In genomic region chr19:45505996-45506245, GRCh38 we compare ENCODE assay signal across 8 cellular contexts. TPM values are rescaled to one million over a fixed set of nuclear protein-coding genes. Genes with fewer than 3 reads are reported as not detected.
DNase-seq lines count a peak whose midpoint lies in the region; ATAC-seq, FAIRE-seq and TF ChIP-seq lines count a peak whose summit lies in the region.

No MANE protein-coding gene starts in this region.

- H3K4me1 Mint-ChIP-seq in CD4-positive, CD25-positive, alpha-beta regulatory T cell: peaks cover 0 to 43% (median 32%) of the 10 kb centered on the region in 4 donors
- peaks cover 19% of the 10 kb centered on the region for H3K4me1 Mint-ChIP-seq in neural progenitor cell

- TF ChIP-seq POLR2A in GM12891 (IDR thresholded peaks at IDR 0.05; ENCODE audit: low read depth, low read length): no peak

- peaks cover 52% of the 10 kb centered on the region for H3F3A ChIP-seq in neural progenitor cell (ENCODE audit: low read depth)

- no peak for TF ChIP-seq CTCF in OCI-LY3 (IDR thresholded peaks at IDR 0.05; ENCODE audit: low read depth, low read length)
- no peak for TF ChIP-seq CTCF in neural progenitor cell (IDR thresholded peaks at IDR 0.05)

- FAIRE-seq in GM12891 (lab: Jason Lieb, UNC): no peak

- no peak for DNase-seq in CD4-positive, CD25-positive, alpha-beta regulatory T cell
- DNase-seq in neural progenitor cell (ENCODE audit: low spot score) (no peak), NCI-H1417 (lab: John Stamatoyannopoulos, UW) (no peak), GM12891 (ENCODE audit: insufficient read length, low spot score) (no peak), OCI-M1 (lab: John Stamatoyannopoulos, UW) (no peak), left lobe of liver (ENCODE audit: low spot score) (no peak)

- H3K9me3 Mint-ChIP-seq in CD4-positive, CD25-positive, alpha-beta regulatory T cell: peaks cover 0 to 2% (median 0%) of the 10 kb centered on the region in 7 donors
- no peaks in the 10 kb centered on the region for H3K9me3 Mint-ChIP-seq in neural progenitor cell

- H3K4me1 ChIP-seq in CD4-positive, CD25-positive, alpha-beta regulatory T cell (ENCODE audit: control insufficient read depth, insufficient read depth, low read length, poor library complexity, severe bottlenecking): peaks cover 44% of the 10 kb centered on the region
- peaks cover 46% of the 10 kb centered on the region for H3K4me1 ChIP-seq in OCI-LY3 (ENCODE audit: low read length)
- no peaks in the 10 kb centered on the region for H3K4me1 ChIP-seq in endocrine pancreas (ENCODE audit: control insufficient read depth, insufficient read depth, low read length)
- no peaks in the 10 kb centered on the region for H3K4me1 ChIP-seq in neural progenitor cell

- peak overlapping the region; percentile 79 to 99 (median 82) for H3K4me3 Mint-ChIP-seq in CD4-positive, CD25-positive, alpha-beta regulatory T cell
- H3K4me3 Mint-ChIP-seq in neural progenitor cell: peak overlapping the region; percentile 81

- H3K27me3 Mint-ChIP-seq in CD4-positive, CD25-positive, alpha-beta regulatory T cell: no peaks in the 10 kb centered on the region
- H3K27me3 Mint-ChIP-seq in neural progenitor cell (ENCODE audit: insufficient read depth, low read depth): peaks cover 2% of the 10 kb centered on the region

- peaks cover 6% of the 10 kb centered on the region for H4K20me1 ChIP-seq in OCI-LY3 (ENCODE audit: insufficient read depth, low read length)
- H4K20me1 ChIP-seq in neural progenitor cell (ENCODE audit: low read depth): peaks cover 31% of the 10 kb centered on the region

- no peaks in the 10 kb centered on the region for H3K9me3 ChIP-seq in CD4-positive, CD25-positive, alpha-beta regulatory T cell (ENCODE audit: control insufficient read depth in 2 of 2, low read length in 2 of 2)
- H3K9me3 ChIP-seq in OCI-LY3 (ENCODE audit: insufficient read depth, low read length) (no peaks in the 10 kb centered on the region), endocrine pancreas (ENCODE audit: control insufficient read depth, low read length) (no peaks in the 10 kb centered on the region), neural progenitor cell (ENCODE audit: low read depth) (no peaks in the 10 kb centered on the region)

- peak overlapping the region; percentile 71; the same call in 1 of the 2 replicates for H2AFZ ChIP-seq in OCI-LY3 (ENCODE audit: low read depth, low read length)
- H2AFZ ChIP-seq in neural progenitor cell (replicated peaks): no peak overlapping the region

- peak overlapping the region; percentile 95 for H3K27ac ChIP-seq in CD4-positive, CD25-positive, alpha-beta regulatory T cell (ENCODE audit: insufficient read depth, low read length, poor library complexity, severe bottlenecking)
- H3K27ac ChIP-seq in OCI-LY3 (ENCODE audit: low read length) (peak overlapping the region; percentile 86), neural progenitor cell (no peak overlapping the region)

- no peaks in the 10 kb centered on the region for H3K36me3 ChIP-seq in CD4-positive, CD25-positive, alpha-beta regulatory T cell (ENCODE audit: control insufficient read depth, insufficient read depth, low read length)
- H3K36me3 ChIP-seq in OCI-LY3 (replicated peaks; ENCODE audit: low read depth, low read length) (peaks cover 10% of the 10 kb centered on the region), endocrine pancreas (ENCODE audit: control insufficient read depth, insufficient read depth, low read length) (no peaks in the 10 kb centered on the region), neural progenitor cell (no peaks in the 10 kb centered on the region)

- H3K4me2 ChIP-seq in OCI-LY3 (ENCODE audit: low read length): peak overlapping the region; percentile 98
- peak overlapping the region; percentile 99 for H3K4me2 ChIP-seq in neural progenitor cell

- H3K27ac Mint-ChIP-seq in CD4-positive, CD25-positive, alpha-beta regulatory T cell: peak overlapping the region; percentile 74 to 97 (median 92)
- no peak overlapping the region for H3K27ac Mint-ChIP-seq in neural progenitor cell

- H3K79me2 ChIP-seq in OCI-LY3 (ENCODE audit: low read length): peaks cover 41% of the 10 kb centered on the region
- peaks cover 38% of the 10 kb centered on the region for H3K79me2 ChIP-seq in neural progenitor cell (ENCODE audit: low read depth)

- H3K4me3 ChIP-seq in CD4-positive, CD25-positive, alpha-beta regulatory T cell (ENCODE audit: low read depth, low read length): peak overlapping the region; percentile 88
- peak overlapping the region; percentile 89 for H3K4me3 ChIP-seq in OCI-LY3 (ENCODE audit: low read length)
- H3K4me3 ChIP-seq in endocrine pancreas (ENCODE audit: control insufficient read depth, insufficient read depth, low read length): peak overlapping the region; percentile 62
- peak overlapping the region; percentile 99 for H3K4me3 ChIP-seq in neural progenitor cell

- H3K27me3 ChIP-seq in CD4-positive, CD25-positive, alpha-beta regulatory T cell (ENCODE audit: control insufficient read depth, insufficient read depth, low read length): no peaks in the 10 kb centered on the region
- H3K27me3 ChIP-seq in OCI-LY3 (ENCODE audit: low read depth, low read length) (no peaks in the 10 kb centered on the region), endocrine pancreas (ENCODE audit: control insufficient read depth, insufficient read depth, low read length) (no peaks in the 10 kb centered on the region), neural progenitor cell (peaks cover 3% of the 10 kb centered on the region)

- peak overlapping the region; percentile 93 for H3K9ac ChIP-seq in OCI-LY3 (ENCODE audit: low read length)
- H3K9ac ChIP-seq in endocrine pancreas (ENCODE audit: control insufficient read depth, insufficient read depth, low read length): peak overlapping the region; percentile 69
- no peak overlapping the region for H3K9ac ChIP-seq in neural progenitor cell

- no peak for ATAC-seq in CD4-positive, CD25-positive, alpha-beta regulatory T cell (ENCODE audit: low read depth in 2 of 2)
- ATAC-seq in left lobe of liver: no peak

- no peaks in the 10 kb centered on the region for H3K36me3 Mint-ChIP-seq in CD4-positive, CD25-positive, alpha-beta regulatory T cell
- no peaks in the 10 kb centered on the region for H3K36me3 Mint-ChIP-seq in neural progenitor cell

TF ChIP-seq in GM12891, 5 proteins besides CTCF, POLR2A, EP300 and RAD21:
- no peak for TF ChIP-seq SPI1 (IDR thresholded peaks at IDR 0.05; ENCODE audit: low read depth, low read length)
- TF ChIP-seq POLR2AphosphoS5 (IDR thresholded peaks at IDR 0.05; ENCODE audit: low read depth, low read length): no peak
- no peak for TF ChIP-seq PAX5 (IDR thresholded peaks at IDR 0.05; ENCODE audit: insufficient read depth, low read length, severe bottlenecking)
- no peak for TF ChIP-seq POU2F2 (IDR thresholded peaks at IDR 0.05; ENCODE audit: low read depth, low read length)
- no peak for TF ChIP-seq TAF1 (IDR thresholded peaks at IDR 0.05; ENCODE audit: low read depth, low read length)
TF ChIP-seq in GM12891: peak in this region for 0.

RNA-seq across cellular contexts. Expression of gene VASP, which starts 1.4 kb away (rescaled TPM):
- total RNA-seq in CD4-positive, CD25-positive, alpha-beta regulatory T cell: 115 TPM
- polyA plus RNA-seq in CD4-positive, CD25-positive, alpha-beta regulatory T cell: 10 to 100 TPM; 40.3 to 53.2 (median 50.4) TPM
- total RNA-seq in neural progenitor cell (ENCODE audit: low replicate concordance) (32.6 and 62.2 TPM in 2 replicates), left lobe of liver (21.7 TPM)
- 65.6 TPM for polyA plus RNA-seq in GM12891 (2012; ENCODE audit: low read depth, missing spikeins)

RNA-seq across cellular contexts. Expression of gene PPM1N, which starts 7.7 kb away (rescaled TPM):
- 2.3 TPM for total RNA-seq in CD4-positive, CD25-positive, alpha-beta regulatory T cell
- 1 to 10 TPM; 2.5 to 6.7 (median 3.7) TPM for polyA plus RNA-seq in CD4-positive, CD25-positive, alpha-beta regulatory T cell
- 2.4 and 3.6 TPM in 2 replicates for total RNA-seq in neural progenitor cell (ENCODE audit: low replicate concordance)
- 1.4 TPM for polyA plus RNA-seq in GM12891 (2012; ENCODE audit: low read depth, missing spikeins)
- 0.86 TPM for total RNA-seq in left lobe of liver

RNA-seq across cellular contexts. Expression of gene RTN2, which starts 9.1 kb away (rescaled TPM):
- 1.5 TPM for total RNA-seq in CD4-positive, CD25-positive, alpha-beta regulatory T cell
- under 1 TPM; 0.09 to 0.88 (median 0.28) TPM for polyA plus RNA-seq in CD4-positive, CD25-positive, alpha-beta regulatory T cell
- total RNA-seq in neural progenitor cell (ENCODE audit: low replicate concordance) (4.8 and 10.4 TPM in 2 replicates), left lobe of liver (3.0 TPM)
- polyA plus RNA-seq in GM12891 (2012; ENCODE audit: low read depth, missing spikeins): 5.6 TPM

RNA-seq across cellular contexts. Expression of gene FOSB, which starts 38.1 kb away (rescaled TPM):
- 731 TPM for total RNA-seq in CD4-positive, CD25-positive, alpha-beta regulatory T cell
- 10 to 100 TPM in 2 of 4 donors, 1 to 10 TPM in 2; 5.2 to 12.7 (median 9.6) TPM for polyA plus RNA-seq in CD4-positive, CD25-positive, alpha-beta regulatory T cell
- total RNA-seq in neural progenitor cell (ENCODE audit: low replicate concordance) (2.3 and 5.4 TPM in 2 replicates), left lobe of liver (0.35 TPM)
- 6.5 TPM for polyA plus RNA-seq in GM12891 (2012; ENCODE audit: low read depth, missing spikeins)
